ENCODE assay signal across 1 cellular context in the genomic region with DNA sequence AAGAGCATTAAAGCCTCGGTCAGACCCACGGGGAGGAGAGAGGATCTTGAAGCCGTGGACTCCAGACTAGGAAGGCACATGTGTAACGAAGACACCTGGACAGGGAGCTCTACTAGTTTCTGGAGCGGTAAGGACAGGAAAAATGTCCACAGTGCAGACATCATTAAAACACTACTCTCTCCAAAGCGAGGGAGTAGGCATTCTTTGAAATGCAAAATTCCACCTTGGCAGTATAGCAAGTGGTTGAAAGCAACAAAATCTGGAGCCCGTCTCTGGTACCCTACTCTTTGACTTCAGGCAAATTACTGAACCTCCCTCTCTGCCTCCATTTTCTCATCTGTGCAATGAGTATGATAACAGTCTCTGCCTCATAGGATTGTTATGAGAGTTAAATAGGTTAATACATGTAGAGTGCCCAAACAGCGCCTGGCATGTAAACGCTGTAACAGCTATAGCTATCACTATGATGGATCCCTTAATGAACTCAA.
TF ChIP-seq lines count a peak whose summit lies in the region.

No MANE protein-coding gene starts in this region.

TF ChIP-seq in HepG2, 621 proteins besides CTCF, POLR2A, EP300 and RAD21 (continues in another document):
- TF ChIP-seq MAFF (IDR thresholded peaks at IDR 0.05; ENCODE audit: low read depth, low read length) (no peak), RFX3 (CRISPR knock-in tag; IDR thresholded peaks at IDR 0.05) (0 out of 2 replicates have a peak, but pooled peaks have one; percentile 2), ZSCAN30 (CRISPR knock-in tag; IDR thresholded peaks at IDR 0.05) (0 out of 2 replicates have a peak, but pooled peaks have one; percentile 34), ZNF782 (CRISPR knock-in tag; IDR thresholded peaks at IDR 0.05; ENCODE audit: borderline replicate concordance) (no peak), ZNF513 (CRISPR knock-in tag; conservative IDR thresholded peaks at IDR 0.05) (no peak), IRF2 (CRISPR knock-in tag; IDR thresholded peaks at IDR 0.05) (no peak), ZC3H13 (CRISPR knock-in tag; IDR thresholded peaks at IDR 0.05) (no peak), LRRFIP1 (CRISPR knock-in tag; conservative IDR thresholded peaks at IDR 0.05) (no peak), SMAD1 (CRISPR knock-in tag; IDR thresholded peaks at IDR 0.05; ENCODE audit: borderline replicate concordance, low read depth) (no peak), ZNF570 (CRISPR knock-in tag; IDR thresholded peaks at IDR 0.05; ENCODE audit: borderline replicate concordance) (no peak), ZNF160 (CRISPR knock-in tag; IDR thresholded peaks at IDR 0.05) (no peak), ZBTB39 (CRISPR knock-in tag; IDR thresholded peaks at IDR 0.05) (no peak), EHMT2 (IDR thresholded peaks at IDR 0.05; ENCODE audit: borderline replicate concordance, low read depth, low read length) (no peak), ZNF362 (CRISPR knock-in tag; IDR thresholded peaks at IDR 0.05; ENCODE audit: borderline replicate concordance) (no peak), TOE1 (CRISPR knock-in tag; IDR thresholded peaks at IDR 0.05) (0 out of 2 replicates have a peak, but pooled peaks have one; percentile 15), ZNF101 (CRISPR knock-in tag; IDR thresholded peaks at IDR 0.05; ENCODE audit: borderline replicate concordance, low read depth) (no peak), ZNF883 (CRISPR knock-in tag; IDR thresholded peaks at IDR 0.05; ENCODE audit: not compliant biosample characterization) (peak; percentile 14), LCORL (IDR thresholded peaks at IDR 0.05) (no peak), LCORL (CRISPR knock-in tag; IDR thresholded peaks at IDR 0.05) (no peak), STAG1 (CRISPR knock-in tag; IDR thresholded peaks at IDR 0.05) (no peak), FLYWCH1 (CRISPR knock-in tag; IDR thresholded peaks at IDR 0.05) (no peak), ZNF589 (CRISPR knock-in tag; conservative IDR thresholded peaks at IDR 0.05) (no peak), ZNF775 (CRISPR knock-in tag; IDR thresholded peaks at IDR 0.05; ENCODE audit: borderline replicate concordance) (no peak), SP2 (CRISPR knock-in tag; IDR thresholded peaks at IDR 0.05) (no peak), TCF7 (IDR thresholded peaks at IDR 0.05; ENCODE audit: low read depth) (no peak), POLR2AphosphoS5 (IDR thresholded peaks at IDR 0.05; ENCODE audit: low read depth, low read length) (peak; percentile 48), SAP130 (CRISPR knock-in tag; IDR thresholded peaks at IDR 0.05; ENCODE audit: low read depth) (peak; percentile 41; the same call in 1 of the 2 replicates), KLF12 (CRISPR knock-in tag; IDR thresholded peaks at IDR 0.05; ENCODE audit: borderline replicate concordance) (no peak), ZNF260 (CRISPR knock-in tag; IDR thresholded peaks at IDR 0.05; ENCODE audit: borderline replicate concordance, low read depth) (no peak), REPIN1 (CRISPR knock-in tag; IDR thresholded peaks at IDR 0.05; ENCODE audit: borderline replicate concordance, low read depth) (no peak), HDAC1 (CRISPR knock-in tag; IDR thresholded peaks at IDR 0.05) (0 out of 2 replicates have a peak, but pooled peaks have one; percentile 10), ZBTB1 (CRISPR knock-in tag; IDR thresholded peaks at IDR 0.05; ENCODE audit: borderline replicate concordance) (no peak), ZNF30 (CRISPR knock-in tag; IDR thresholded peaks at IDR 0.05) (no peak), SMAD3 (CRISPR knock-in tag; IDR thresholded peaks at IDR 0.05) (no peak), MTA1 (CRISPR knock-in tag; IDR thresholded peaks at IDR 0.05; ENCODE audit: borderline replicate concordance) (no peak), ZNF605 (CRISPR knock-in tag; IDR thresholded peaks at IDR 0.05) (no peak; the same call in 1 of the 2 replicates), SPEN (CRISPR knock-in tag; IDR thresholded peaks at IDR 0.05; ENCODE audit: low read depth) (no peak), ZNF615 (CRISPR knock-in tag; IDR thresholded peaks at IDR 0.05; ENCODE audit: borderline replicate concordance) (peak; percentile 86; the same call in 1 of the 2 replicates), TAF1 (CRISPR knock-in tag; IDR thresholded peaks at IDR 0.05) (0 out of 2 replicates have a peak, but pooled peaks have one; percentile 7), ZNF431 (CRISPR knock-in tag; IDR thresholded peaks at IDR 0.05; ENCODE audit: borderline replicate concordance, low read depth) (no peak), CEBPB (IDR thresholded peaks at IDR 0.05; ENCODE audit: borderline replicate concordance, low read depth, low read length) (no peak), SRSF9 (IDR thresholded peaks at IDR 0.05; ENCODE audit: borderline replicate concordance, insufficient read depth, low read depth, low read length, poor library complexity, severe bottlenecking) (no peak), SMC3 (IDR thresholded peaks at IDR 0.05; ENCODE audit: low read length) (no peak), ZNF235 (CRISPR knock-in tag; IDR thresholded peaks at IDR 0.05; ENCODE audit: borderline replicate concordance) (no peak), ASH2L (IDR thresholded peaks at IDR 0.05; ENCODE audit: insufficient read length, low read depth, low read length) (no peak)
- TF ChIP-seq, protein P1, sequence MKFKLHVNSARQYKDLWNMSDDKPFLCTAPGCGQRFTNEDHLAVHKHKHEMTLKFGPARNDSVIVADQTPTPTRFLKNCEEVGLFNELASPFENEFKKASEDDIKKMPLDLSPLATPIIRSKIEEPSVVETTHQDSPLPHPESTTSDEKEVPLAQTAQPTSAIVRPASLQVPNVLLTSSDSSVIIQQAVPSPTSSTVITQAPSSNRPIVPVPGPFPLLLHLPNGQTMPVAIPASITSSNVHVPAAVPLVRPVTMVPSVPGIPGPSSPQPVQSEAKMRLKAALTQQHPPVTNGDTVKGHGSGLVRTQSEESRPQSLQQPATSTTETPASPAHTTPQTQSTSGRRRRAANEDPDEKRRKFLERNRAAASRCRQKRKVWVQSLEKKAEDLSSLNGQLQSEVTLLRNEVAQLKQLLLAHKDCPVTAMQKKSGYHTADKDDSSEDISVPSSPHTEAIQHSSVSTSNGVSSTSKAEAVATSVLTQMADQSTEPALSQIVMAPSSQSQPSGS (CRISPR knock-in tag; IDR thresholded peaks at IDR 0.05) = no peak
- TF ChIP-seq, protein P2, sequence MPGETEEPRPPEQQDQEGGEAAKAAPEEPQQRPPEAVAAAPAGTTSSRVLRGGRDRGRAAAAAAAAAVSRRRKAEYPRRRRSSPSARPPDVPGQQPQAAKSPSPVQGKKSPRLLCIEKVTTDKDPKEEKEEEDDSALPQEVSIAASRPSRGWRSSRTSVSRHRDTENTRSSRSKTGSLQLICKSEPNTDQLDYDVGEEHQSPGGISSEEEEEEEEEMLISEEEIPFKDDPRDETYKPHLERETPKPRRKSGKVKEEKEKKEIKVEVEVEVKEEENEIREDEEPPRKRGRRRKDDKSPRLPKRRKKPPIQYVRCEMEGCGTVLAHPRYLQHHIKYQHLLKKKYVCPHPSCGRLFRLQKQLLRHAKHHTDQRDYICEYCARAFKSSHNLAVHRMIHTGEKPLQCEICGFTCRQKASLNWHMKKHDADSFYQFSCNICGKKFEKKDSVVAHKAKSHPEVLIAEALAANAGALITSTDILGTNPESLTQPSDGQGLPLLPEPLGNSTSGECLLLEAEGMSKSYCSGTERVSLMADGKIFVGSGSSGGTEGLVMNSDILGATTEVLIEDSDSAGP (CRISPR knock-in tag; IDR thresholded peaks at IDR 0.05; ENCODE audit: borderline replicate concordance) = no peak
- TF ChIP-seq, protein P3, sequence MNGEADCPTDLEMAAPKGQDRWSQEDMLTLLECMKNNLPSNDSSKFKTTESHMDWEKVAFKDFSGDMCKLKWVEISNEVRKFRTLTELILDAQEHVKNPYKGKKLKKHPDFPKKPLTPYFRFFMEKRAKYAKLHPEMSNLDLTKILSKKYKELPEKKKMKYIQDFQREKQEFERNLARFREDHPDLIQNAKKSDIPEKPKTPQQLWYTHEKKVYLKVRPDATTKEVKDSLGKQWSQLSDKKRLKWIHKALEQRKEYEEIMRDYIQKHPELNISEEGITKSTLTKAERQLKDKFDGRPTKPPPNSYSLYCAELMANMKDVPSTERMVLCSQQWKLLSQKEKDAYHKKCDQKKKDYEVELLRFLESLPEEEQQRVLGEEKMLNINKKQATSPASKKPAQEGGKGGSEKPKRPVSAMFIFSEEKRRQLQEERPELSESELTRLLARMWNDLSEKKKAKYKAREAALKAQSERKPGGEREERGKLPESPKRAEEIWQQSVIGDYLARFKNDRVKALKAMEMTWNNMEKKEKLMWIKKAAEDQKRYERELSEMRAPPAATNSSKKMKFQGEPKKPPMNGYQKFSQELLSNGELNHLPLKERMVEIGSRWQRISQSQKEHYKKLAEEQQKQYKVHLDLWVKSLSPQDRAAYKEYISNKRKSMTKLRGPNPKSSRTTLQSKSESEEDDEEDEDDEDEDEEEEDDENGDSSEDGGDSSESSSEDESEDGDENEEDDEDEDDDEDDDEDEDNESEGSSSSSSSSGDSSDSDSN (CRISPR knock-in tag; IDR thresholded peaks at IDR 0.05) = no peak
- TF ChIP-seq, protein P4, sequence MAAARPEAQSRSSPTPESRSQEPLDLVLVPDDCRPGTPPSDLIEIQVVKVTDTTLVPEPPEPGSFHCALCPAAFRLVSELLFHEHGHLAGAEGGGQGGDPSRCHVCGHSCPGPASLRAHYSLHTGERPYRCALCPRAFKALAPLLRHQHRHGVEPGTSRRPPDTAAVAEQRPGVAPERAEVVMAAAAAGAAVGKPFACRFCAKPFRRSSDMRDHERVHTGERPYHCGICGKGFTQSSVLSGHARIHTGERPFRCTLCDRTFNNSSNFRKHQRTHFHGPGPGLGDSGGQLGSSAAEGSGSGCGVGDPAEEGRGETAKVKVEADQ (CRISPR knock-in tag; IDR thresholded peaks at IDR 0.05; ENCODE audit: borderline replicate concordance) = peak; percentile 69; the same call in 1 of the 2 replicates
